ENCODE assay signal across 26 cellular contexts in genomic region chr3:45940004-45940780, GRCh38. TPM values are rescaled to one million over a fixed set of nuclear protein-coding genes. Genes with fewer than 3 reads are reported as not detected.
A peak's percentile ranks its signal among the peaks of the same experiment; 100 is the strongest.
DNase-seq lines count a peak whose midpoint lies in the region; ATAC-seq and TF ChIP-seq lines count a peak whose summit lies in the region.
"Had no signal": no experiment of that assay in that cellular context is flagged by ENCODE, and none has a peak within 500 bp of the region (broad histone marks: within the 10 kb centered on the region; RNA-seq: fewer than 3 reads in every experiment).

No MANE protein-coding gene starts in this region.

- H3K9me3 ChIP-seq in left lung (no peaks in the 10 kb centered on the region), spleen (no peaks in the 10 kb centered on the region)
- H3K9me3 ChIP-seq: ascending aorta, esophagus muscularis mucosa, gastroesophageal sphincter, right atrium auricular region had no signal

- H3K4me1 ChIP-seq in left lung (peaks cover 0 to 18% of the 10 kb centered on the region in 2 donors), spleen (peaks cover 0 to 39% (median 18%) of the 10 kb centered on the region in 6 donors)

- DNase-seq in activated naive CD8-positive, alpha-beta T cell treated with anti-CD3 and anti-CD28 coated beads for 36 hours, result no peak
- peak; percentile 30 for DNase-seq in NCI-H510A treated with DMSO at 0.1 percent for 48 hours (lab: John Stamatoyannopoulos, UW)
- DNase-seq in left lung, result no peak
- no peak for DNase-seq in cerebellar cortex (ENCODE audit: low spot score)
- DNase-seq in spleen, result no peak
- DNase-seq: activated CD4-positive, alpha-beta T cell treated with anti-CD3 and anti-CD28 coated beads for 4 hours; activated CD8-positive, alpha-beta memory T cell treated with anti-CD3 and anti-CD28 coated beads, Interleukin-2, amount 50 U/mL, for 48 hours; activated naive CD4-positive, alpha-beta T cell; CD8-positive, alpha-beta T cell; effector memory CD4-positive, alpha-beta T cell; HFFc6; Kasumi-1; naive thymus-derived CD4-positive, alpha-beta T cell; NCI-H1092; NCI-H2081 treated with DMSO at 0.1 percent for 48 hours; NCI-H69 had no signal

- no peak for TF ChIP-seq POLR2A in spleen (IDR thresholded peaks at IDR 0.05)

- peak overlapping the region; percentile 30 for H3K27ac Mint-ChIP-seq in activated naive CD8-positive, alpha-beta T cell
- no peak overlapping the region for H3K27ac Mint-ChIP-seq in activated naive CD8-positive, alpha-beta T cell treated with anti-CD3 and anti-CD28 coated beads for 36 hours
- H3K27ac Mint-ChIP-seq: CD8-positive, alpha-beta T cell; HFFc6; memory B cell had no signal

- no peaks in the 10 kb centered on the region for H3K9me3 Mint-ChIP-seq in activated naive CD8-positive, alpha-beta T cell (ENCODE audit: low read depth)
- peaks cover 4% of the 10 kb centered on the region for H3K9me3 Mint-ChIP-seq in activated naive CD8-positive, alpha-beta T cell treated with anti-CD3 and anti-CD28 coated beads for 36 hours
- H3K9me3 Mint-ChIP-seq: CD8-positive, alpha-beta T cell; HFFc6; memory B cell had no signal

- peaks cover 39% of the 10 kb centered on the region for H3K4me1 Mint-ChIP-seq in activated naive CD8-positive, alpha-beta T cell (ENCODE audit: low read depth)
- H3K4me1 Mint-ChIP-seq in activated naive CD8-positive, alpha-beta T cell treated with anti-CD3 and anti-CD28 coated beads for 36 hours, result peaks cover 46% of the 10 kb centered on the region

- peaks cover 19% of the 10 kb centered on the region for H3K36me3 Mint-ChIP-seq in activated naive CD8-positive, alpha-beta T cell
- H3K36me3 Mint-ChIP-seq in activated naive CD8-positive, alpha-beta T cell treated with anti-CD3 and anti-CD28 coated beads for 36 hours, result peaks cover 29% of the 10 kb centered on the region

- H3K4me3 Mint-ChIP-seq in activated naive CD8-positive, alpha-beta T cell, result no peak overlapping the region
- H3K4me3 Mint-ChIP-seq in activated naive CD8-positive, alpha-beta T cell treated with anti-CD3 and anti-CD28 coated beads for 36 hours, result no peak overlapping the region
- H3K4me3 Mint-ChIP-seq: CD8-positive, alpha-beta T cell; HFFc6; memory B cell; naive thymus-derived CD4-positive, alpha-beta T cell had no signal

- H3K27ac ChIP-seq in left lung (no peak overlapping the region), spleen (peak overlapping the region in 2 of 8 donors; percentile 44 to 65)
- H3K27ac ChIP-seq: ascending aorta, gastroesophageal sphincter, right atrium auricular region had no signal

- H3K27me3 Mint-ChIP-seq in activated naive CD8-positive, alpha-beta T cell, result no peaks in the 10 kb centered on the region
- H3K27me3 Mint-ChIP-seq in activated naive CD8-positive, alpha-beta T cell treated with anti-CD3 and anti-CD28 coated beads for 36 hours, result no peaks in the 10 kb centered on the region
- H3K27me3 Mint-ChIP-seq: memory B cell; naive thymus-derived CD4-positive, alpha-beta T cell had no signal

- WGBS in spleen, 5 donors, result 80 to 86% (median 85%) methylated on average over 7 of the region's 7 CpGs

- intact Hi-C loops in left lung (cut with DNase I), result no loop called here
- intact Hi-C loops in spleen (cut with DNase I; ENCODE audit: low total_unique reads), result no loop called here

- TF ChIP-seq CTCF in left lung (IDR thresholded peaks at IDR 0.05), result no peak
- TF ChIP-seq CTCF in spleen (IDR thresholded peaks at IDR 0.05 in 8 of 11, conservative IDR thresholded peaks at IDR 0.05 in 3 of 11), result no peak

- ATAC-seq in left lung (peak; percentile 4), GM18858 (IDR thresholded peaks at IDR 0.05; ENCODE audit: unreplicated experiment) (no peak), GM18498 (IDR thresholded peaks at IDR 0.05; ENCODE audit: unreplicated experiment) (no peak)
- ATAC-seq: CD8-positive, alpha-beta T cell; naive thymus-derived CD4-positive, alpha-beta T cell had no signal

- no peak overlapping the region for H3K4me3 ChIP-seq in left lung
- no peak overlapping the region for H3K4me3 ChIP-seq in spleen
- H3K4me3 ChIP-seq: ascending aorta, esophagus muscularis mucosa, gastroesophageal sphincter, right atrium auricular region had no signal

- H3K27me3 ChIP-seq in left lung, result no peaks in the 10 kb centered on the region
- H3K27me3 ChIP-seq in spleen (replicated peaks in 1 of 7), result no peaks in the 10 kb centered on the region
- H3K27me3 ChIP-seq: ascending aorta, esophagus muscularis mucosa, gastroesophageal sphincter, right atrium auricular region had no signal

- H3K36me3 ChIP-seq in left lung, result peaks cover 0 to 38% of the 10 kb centered on the region in 2 donors
- H3K36me3 ChIP-seq in spleen, result peaks cover 0 to 62% (median 19%) of the 10 kb centered on the region in 6 donors

RNA-seq across cellular contexts. Expression of gene CXCR6, which starts 3.1 kb away (rescaled TPM):
- under 1 TPM; 0.49 to 0.58 TPM for total RNA-seq in activated naive CD8-positive, alpha-beta T cell treated with anti-CD3 and anti-CD28 coated beads for 36 hours
- total RNA-seq in left lung (1 to 10 TPM in 1 of 2 donors, under 1 TPM in 1; 0.96 to 4.1 TPM), spleen (10 to 100 TPM in 5 of 7 donors, 1 to 10 TPM in 2; 6.6 to 35.3 (median 16.0) TPM)
- polyA plus RNA-seq in spleen, result 1 to 10 TPM; 2.5 to 3.7 (median 2.6) TPM
- total RNA-seq: HFFc6, kidney epithelial cell had no signal
- polyA plus RNA-seq: AG04450 had no signal

RNA-seq across cellular contexts. Expression of gene CCR9, which starts 53.8 kb away (rescaled TPM):
- total RNA-seq in activated naive CD8-positive, alpha-beta T cell treated with anti-CD3 and anti-CD28 coated beads for 36 hours, result not detected
- total RNA-seq in left lung (under 1 TPM in 1 of 2 donors, not detected in 1; 0.12 TPM), spleen (1 to 10 TPM; 1.2 to 3.6 (median 1.7) TPM)
- 1 to 10 TPM; 1.1 to 1.3 (median 1.3) TPM for polyA plus RNA-seq in spleen
- total RNA-seq: ascending aorta, gastroesophageal sphincter, HFFc6, kidney epithelial cell, right atrium auricular region had no signal
- polyA plus RNA-seq: AG04450 had no signal

RNA-seq across cellular contexts. Expression of gene FYCO1, which starts 55.4 kb away (rescaled TPM):
- total RNA-seq in activated naive CD8-positive, alpha-beta T cell treated with anti-CD3 and anti-CD28 coated beads for 36 hours, result 10 to 100 TPM in 1 of 2 experiments, 1 to 10 TPM in 1; 9.4 to 10.2 TPM
- 10 to 100 TPM; 33.6 to 42.7 TPM for total RNA-seq in left lung
- 10 to 100 TPM; 22.9 to 40.1 (median 34.3) TPM for total RNA-seq in spleen
- 1 to 10 TPM; 5.2 to 7.9 (median 5.7) TPM for polyA plus RNA-seq in spleen
